Comparison of ENCODE assay signal across 8 cellular contexts in genomic region chr1:16009030-16009460, GRCh38. TPM values are rescaled to one million over a fixed set of nuclear protein-coding genes. Genes with fewer than 3 reads are reported as not detected.
DNase-seq lines count a peak whose midpoint lies in the region; ATAC-seq and TF ChIP-seq lines count a peak whose summit lies in the region.

No MANE protein-coding gene starts in this region.

- H3K79me2 ChIP-seq in fibroblast of lung (ENCODE audit: control insufficient read depth, insufficient read depth, low read length) = no peaks in the 10 kb centered on the region

- no peaks in the 10 kb centered on the region for H4K20me1 ChIP-seq in fibroblast of lung (ENCODE audit: control insufficient read depth, extremely low read depth, insufficient read depth, low read length)

- no peaks in the 10 kb centered on the region for H3K9me3 ChIP-seq in Peyer's patch
- no peaks in the 10 kb centered on the region for H3K9me3 ChIP-seq in fibroblast of lung (ENCODE audit: control insufficient read depth, insufficient read depth, low read depth, low read length)
- H3K9me3 ChIP-seq in neutrophil = no peaks in the 10 kb centered on the region

- no peak overlapping the region for H3K4me2 ChIP-seq in fibroblast of lung (ENCODE audit: extremely low read depth, insufficient read depth, low read length)

- no peak overlapping the region for H3K9ac ChIP-seq in fibroblast of lung (ENCODE audit: insufficient read depth, low read length)

- H2AFZ ChIP-seq in fibroblast of lung (ENCODE audit: low read length) = no peak overlapping the region

- H3K4me3 ChIP-seq in Peyer's patch (no peak overlapping the region), fibroblast of lung (replicated peaks in 1 of 4; ENCODE audit: control extremely low read depth in 1 of 4, insufficient read depth in 1 of 4, low read depth in 3 of 4, low read length in 4 of 4) (no peak overlapping the region), neutrophil (ENCODE audit: low read depth in 1 of 2, low read length in 1 of 2) (no peak overlapping the region)

- TF ChIP-seq CTCF in Peyer's patch (IDR thresholded peaks at IDR 0.05) (peak; percentile 84 to 96 (median 92)), fibroblast of lung (conservative IDR thresholded peaks at IDR 0.05 in 1 of 2, IDR thresholded peaks at IDR 0.05 in 1 of 2; ENCODE audit: low read depth in 1 of 2, low read length in 2 of 2) (peak; percentile 94 to 95), neutrophil (IDR thresholded peaks at IDR 0.05) (peak; percentile 94)

- no peak for TF ChIP-seq POLR2A in Peyer's patch (IDR thresholded peaks at IDR 0.05)

- no peak for ATAC-seq in GM21737 (IDR thresholded peaks at IDR 0.05; ENCODE audit: unreplicated experiment)

- DNase-seq in D341Med (ENCODE audit: low spot score) (peak; percentile 80), HUDEP-2 (lab: John Stamatoyannopoulos, UW; ENCODE audit: unreplicated experiment in 76 of 76) (peak in 57 of 76 experiments; percentile 10 to 75 (median 44)), Peyer's patch (peak; percentile 70 to 90 (median 79)), fibroblast of lung (ENCODE audit: low read depth in 2 of 2) (peak; percentile 53 to 70), substantia nigra (lab: John Stamatoyannopoulos, UW) (peak in 43 of 49 donors; percentile 11 to 89 (median 61))
- peak; percentile 85 to 88 for DNase-seq in activated T-cell treated with anti-CD3 and anti-CD28 coated beads, Interleukin-2, amount 50 U/mL, for 48 hours

- H3K27ac ChIP-seq in Peyer's patch = no peak overlapping the region
- no peak overlapping the region for H3K27ac ChIP-seq in fibroblast of lung (ENCODE audit: insufficient read depth, low read length)
- H3K27ac ChIP-seq in neutrophil = no peak overlapping the region
- no peak overlapping the region for H3K27ac ChIP-seq in substantia nigra (ENCODE audit: low read depth, low read length, poor library complexity, severe bottlenecking)

- H3K27me3 ChIP-seq in Peyer's patch (no peaks in the 10 kb centered on the region), fibroblast of lung (ENCODE audit: control insufficient read depth, insufficient read depth, low read length) (no peaks in the 10 kb centered on the region), neutrophil (peaks cover 18% of the 10 kb centered on the region)

- H3K36me3 ChIP-seq in Peyer's patch (no peaks in the 10 kb centered on the region), fibroblast of lung (ENCODE audit: control insufficient read depth, insufficient read depth, low read length) (no peaks in the 10 kb centered on the region), neutrophil (no peaks in the 10 kb centered on the region)

- peaks cover 0 to 17% (median 11%) of the 10 kb centered on the region in 4 donors for H3K4me1 ChIP-seq in Peyer's patch
- H3K4me1 ChIP-seq in fibroblast of lung (ENCODE audit: control insufficient read depth, extremely low read depth, insufficient read depth, low read length) = peaks cover 3% of the 10 kb centered on the region
- peaks cover 6 to 11% of the 10 kb centered on the region in 2 experiments for H3K4me1 ChIP-seq in neutrophil (ENCODE audit: control insufficient read depth in 1 of 2, insufficient read depth in 1 of 2, low read depth in 1 of 2, low read length in 1 of 2)

RNA-seq across cellular contexts. Expression of gene SRARP, which starts 5.0 kb away (rescaled TPM):
- total RNA-seq in Peyer's patch (not detected), fibroblast of lung (not detected in 2 replicates)
- polyA plus RNA-seq in fibroblast of lung = not detected in 2 replicates
- polyA plus RNA-seq in fibroblast of lung (2012) = not detected in 2 replicates
- polyA minus RNA-seq in fibroblast of lung (ENCODE audit: low replicate concordance) = not detected in 2 replicates

RNA-seq across cellular contexts. Expression of gene HSPB7, which starts 8.8 kb away (rescaled TPM):
- 1 to 10 TPM in 3 of 4 donors, not detected in 1; 1.1 to 5.2 (median 1.1) TPM for total RNA-seq in Peyer's patch
- 1.0 and 4.5 TPM in 2 replicates for total RNA-seq in fibroblast of lung
- polyA plus RNA-seq in fibroblast of lung = 10.1 and 14.2 TPM in 2 replicates
- 16.4 and 25.3 TPM in 2 replicates for polyA plus RNA-seq in fibroblast of lung (2012)
- 15.2 and 16.3 TPM in 2 replicates for polyA minus RNA-seq in fibroblast of lung (ENCODE audit: low replicate concordance)

RNA-seq across cellular contexts. Expression of gene CLCNKA, which starts 12.8 kb away (rescaled TPM):
- total RNA-seq in Peyer's patch (under 1 TPM in 1 of 4 donors, not detected in 3; 0.47 TPM), fibroblast of lung (under 0.01 TPM in 2 replicates)
- polyA plus RNA-seq in fibroblast of lung = 0.05 TPM in 1 of 2 replicates, not detected in the other
- polyA plus RNA-seq in fibroblast of lung (2012) = not detected in 2 replicates
- polyA minus RNA-seq in fibroblast of lung (ENCODE audit: low replicate concordance) = not detected in 2 replicates

RNA-seq across cellular contexts. Expression of gene ZBTB17, which starts 33.1 kb away (rescaled TPM):
- 100 to 1,000 TPM in 1 of 4 donors, 10 to 100 TPM in 3; 52.1 to 138 (median 56.6) TPM for total RNA-seq in Peyer's patch
- 46.0 and 54.3 TPM in 2 replicates for total RNA-seq in fibroblast of lung
- 12.6 and 20.4 TPM in 2 replicates for polyA plus RNA-seq in fibroblast of lung
- polyA plus RNA-seq in fibroblast of lung (2012) = 15.0 and 24.3 TPM in 2 replicates
- polyA minus RNA-seq in fibroblast of lung (ENCODE audit: low replicate concordance) = 34.1 and 76.0 TPM in 2 replicates

RNA-seq across cellular contexts. Expression of gene CLCNKB, which starts 34.5 kb away (rescaled TPM):
- total RNA-seq in Peyer's patch (not detected), fibroblast of lung (under 0.01 and 0.33 TPM in 2 replicates)
- polyA plus RNA-seq in fibroblast of lung = 0.07 and 0.09 TPM in 2 replicates
- 0.05 TPM in 1 of 2 replicates, not detected in the other for polyA plus RNA-seq in fibroblast of lung (2012)
- not detected in 2 replicates for polyA minus RNA-seq in fibroblast of lung (ENCODE audit: low replicate concordance)
